In the genomic region with DNA sequence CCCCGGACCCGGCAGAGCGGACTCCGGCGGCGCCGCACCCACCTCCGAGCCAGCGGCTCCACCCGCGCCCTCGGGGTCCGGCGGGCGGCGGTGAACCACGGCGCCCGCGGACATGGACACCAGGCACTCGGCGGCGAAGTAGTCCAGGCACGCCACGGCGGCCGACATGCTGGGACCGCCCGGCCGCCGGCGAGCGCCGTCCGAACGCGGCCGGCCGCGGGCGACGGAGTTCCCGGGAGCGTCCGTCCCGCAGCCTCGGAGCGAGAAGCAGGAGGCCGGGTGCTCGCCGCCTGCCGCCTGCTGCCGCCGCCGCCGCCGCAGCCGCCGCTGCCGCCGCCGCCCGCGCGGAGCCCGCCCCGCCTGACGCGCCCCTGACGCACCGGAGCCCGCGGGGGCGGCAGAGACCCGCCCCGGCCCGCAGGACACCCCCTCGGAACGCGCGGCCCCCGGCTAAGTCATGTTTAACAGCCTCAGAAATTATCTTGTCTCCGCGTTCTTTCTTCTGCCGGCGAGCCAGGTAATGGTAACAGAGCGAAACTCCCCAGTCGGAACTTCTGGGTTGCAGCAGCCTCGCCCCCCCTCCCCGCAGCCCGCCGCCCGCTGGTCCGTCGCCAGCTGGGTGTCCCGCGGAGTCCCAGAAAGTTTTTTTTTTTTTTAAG, we compare ENCODE assay signal across 1 cellular context.
TF ChIP-seq lines count a peak whose summit lies in the region.

KLF14 (minus strand) TSS at position 342 of the 659 bp plus-strand sequence; CDS start at position 168, 174 bp downstream.

TF ChIP-seq in K562, 482 proteins besides CTCF, POLR2A, EP300 and RAD21 (continued from another document):
- TF ChIP-seq, protein P1, sequence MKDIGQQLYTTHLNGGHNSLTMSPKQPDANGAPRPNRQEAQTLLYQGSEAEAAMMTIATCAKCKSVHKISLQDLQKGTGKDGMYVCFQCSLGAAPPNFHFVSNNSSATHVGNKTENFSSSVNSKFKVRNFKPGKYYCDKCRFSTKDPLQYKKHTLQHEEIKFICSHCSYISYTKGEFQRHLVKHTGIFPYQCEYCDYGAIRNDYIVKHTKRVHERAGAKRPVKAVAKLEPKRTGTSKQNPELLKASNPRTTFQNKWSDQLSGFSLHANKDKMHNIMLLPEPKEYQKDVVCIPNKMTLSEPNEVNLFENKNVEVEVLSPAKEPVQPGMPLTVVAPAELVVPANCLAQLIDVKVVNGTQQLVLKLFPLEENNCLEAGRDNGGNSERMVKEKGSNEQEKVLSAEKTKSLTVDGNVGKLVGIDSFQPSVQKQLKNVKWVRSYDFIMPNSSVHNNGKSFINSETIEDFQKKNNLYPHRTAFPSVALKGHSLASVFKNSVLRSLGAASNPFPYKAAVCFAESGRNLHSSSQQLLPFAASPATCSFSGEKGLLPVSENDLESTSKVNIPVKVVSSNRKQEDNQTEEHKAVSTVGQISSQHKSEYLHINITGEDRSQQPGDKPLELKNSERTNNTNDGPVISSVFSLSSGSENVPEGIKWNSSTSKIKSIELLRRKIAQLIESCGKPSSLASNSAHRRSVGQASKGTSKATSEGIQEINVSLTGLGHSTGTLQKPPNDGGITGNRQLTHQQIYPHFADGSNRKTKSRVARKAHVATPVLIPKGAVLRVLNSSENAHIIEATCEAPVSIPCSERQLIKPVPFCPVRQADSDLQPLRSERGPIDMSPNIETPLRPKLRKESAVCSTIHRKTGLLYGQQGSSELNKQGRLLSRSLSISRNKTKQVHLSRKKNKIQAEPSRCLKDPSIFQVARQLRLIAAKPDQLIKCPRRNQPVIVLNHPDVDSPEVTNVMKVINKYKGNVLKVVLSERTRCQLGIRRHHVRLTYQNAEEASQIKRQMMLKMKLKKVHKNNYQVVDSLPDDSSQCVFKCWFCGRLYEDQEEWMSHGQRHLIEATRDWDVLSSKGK (CRISPR knock-in tag; IDR thresholded peaks at IDR 0.05): no peak
- TF ChIP-seq KDM5B (IDR thresholded peaks at IDR 0.05; ENCODE audit: insufficient replicate concordance, low read depth, low read length): peak; percentile 42
- peak; percentile 83 for TF ChIP-seq RBBP5 (IDR thresholded peaks at IDR 0.05; ENCODE audit: borderline replicate concordance, insufficient read depth, low read length, poor library complexity, severe bottlenecking)
- peak; percentile 38; the same call in 1 of the 2 replicates for TF ChIP-seq PHF8 (IDR thresholded peaks at IDR 0.05; ENCODE audit: borderline replicate concordance, low read length)
- TF ChIP-seq ZBTB7A (IDR thresholded peaks at IDR 0.05; ENCODE audit: borderline replicate concordance, control insufficient read depth, low read depth, low read length): peak; percentile 81; the same call in 1 of the 2 replicates
- TF ChIP-seq PCBP2 (IDR thresholded peaks at IDR 0.05; ENCODE audit: low read depth, low read length, poor library complexity, severe bottlenecking): no peak
- no peak for TF ChIP-seq ZNF41 (CRISPR knock-in tag; conservative IDR thresholded peaks at IDR 0.05)
- TF ChIP-seq EGR1 (conservative IDR thresholded peaks at IDR 0.05): peak; percentile 79
- no peak for TF ChIP-seq POLR3G (IDR thresholded peaks at IDR 0.05; ENCODE audit: extremely low read depth, insufficient read length, insufficient replicate concordance)
- no peak for TF ChIP-seq GTF2A2 (tag; IDR thresholded peaks at IDR 0.05)
- TF ChIP-seq, protein P2, sequence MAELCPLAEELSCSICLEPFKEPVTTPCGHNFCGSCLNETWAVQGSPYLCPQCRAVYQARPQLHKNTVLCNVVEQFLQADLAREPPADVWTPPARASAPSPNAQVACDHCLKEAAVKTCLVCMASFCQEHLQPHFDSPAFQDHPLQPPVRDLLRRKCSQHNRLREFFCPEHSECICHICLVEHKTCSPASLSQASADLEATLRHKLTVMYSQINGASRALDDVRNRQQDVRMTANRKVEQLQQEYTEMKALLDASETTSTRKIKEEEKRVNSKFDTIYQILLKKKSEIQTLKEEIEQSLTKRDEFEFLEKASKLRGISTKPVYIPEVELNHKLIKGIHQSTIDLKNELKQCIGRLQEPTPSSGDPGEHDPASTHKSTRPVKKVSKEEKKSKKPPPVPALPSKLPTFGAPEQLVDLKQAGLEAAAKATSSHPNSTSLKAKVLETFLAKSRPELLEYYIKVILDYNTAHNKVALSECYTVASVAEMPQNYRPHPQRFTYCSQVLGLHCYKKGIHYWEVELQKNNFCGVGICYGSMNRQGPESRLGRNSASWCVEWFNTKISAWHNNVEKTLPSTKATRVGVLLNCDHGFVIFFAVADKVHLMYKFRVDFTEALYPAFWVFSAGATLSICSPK (IDR thresholded peaks at IDR 0.05; ENCODE audit: borderline replicate concordance): no peak
- no peak for TF ChIP-seq CBX5 (IDR thresholded peaks at IDR 0.05; ENCODE audit: borderline replicate concordance, low read depth)
- TF ChIP-seq BCLAF1 (IDR thresholded peaks at IDR 0.05; ENCODE audit: borderline replicate concordance in 1 of 2, control insufficient read depth in 1 of 2, low read depth in 2 of 2, low read length in 1 of 2): no peak
- peak; percentile 17; the same call in 1 of the 2 replicates for TF ChIP-seq RB1 (IDR thresholded peaks at IDR 0.05; ENCODE audit: low read depth)
- TF ChIP-seq, protein P3, sequence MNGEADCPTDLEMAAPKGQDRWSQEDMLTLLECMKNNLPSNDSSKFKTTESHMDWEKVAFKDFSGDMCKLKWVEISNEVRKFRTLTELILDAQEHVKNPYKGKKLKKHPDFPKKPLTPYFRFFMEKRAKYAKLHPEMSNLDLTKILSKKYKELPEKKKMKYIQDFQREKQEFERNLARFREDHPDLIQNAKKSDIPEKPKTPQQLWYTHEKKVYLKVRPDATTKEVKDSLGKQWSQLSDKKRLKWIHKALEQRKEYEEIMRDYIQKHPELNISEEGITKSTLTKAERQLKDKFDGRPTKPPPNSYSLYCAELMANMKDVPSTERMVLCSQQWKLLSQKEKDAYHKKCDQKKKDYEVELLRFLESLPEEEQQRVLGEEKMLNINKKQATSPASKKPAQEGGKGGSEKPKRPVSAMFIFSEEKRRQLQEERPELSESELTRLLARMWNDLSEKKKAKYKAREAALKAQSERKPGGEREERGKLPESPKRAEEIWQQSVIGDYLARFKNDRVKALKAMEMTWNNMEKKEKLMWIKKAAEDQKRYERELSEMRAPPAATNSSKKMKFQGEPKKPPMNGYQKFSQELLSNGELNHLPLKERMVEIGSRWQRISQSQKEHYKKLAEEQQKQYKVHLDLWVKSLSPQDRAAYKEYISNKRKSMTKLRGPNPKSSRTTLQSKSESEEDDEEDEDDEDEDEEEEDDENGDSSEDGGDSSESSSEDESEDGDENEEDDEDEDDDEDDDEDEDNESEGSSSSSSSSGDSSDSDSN (IDR thresholded peaks at IDR 0.05; ENCODE audit: borderline replicate concordance in 1 of 2, low read depth in 2 of 2, low read length in 2 of 2): peak in 1 of 2 experiments; percentile 89; a peak in 2 of 4 replicates
- TF ChIP-seq SREBF2 (CRISPR knock-in tag; IDR thresholded peaks at IDR 0.05): no peak
- TF ChIP-seq ATF1 (CRISPR knock-in tag; IDR thresholded peaks at IDR 0.05): no peak
- 0 out of 2 replicates have a peak, but pooled peaks have one; percentile 21 for TF ChIP-seq ATF1 (tag; IDR thresholded peaks at IDR 0.05)
- no peak for TF ChIP-seq MCM7 (IDR thresholded peaks at IDR 0.05)
- TF ChIP-seq TRIM24 (IDR thresholded peaks at IDR 0.05): no peak
- no peak for TF ChIP-seq SNRNP70 (optimal IDR thresholded peaks at IDR 0.05; ENCODE audit: low read depth, low read length)
- peak; percentile 35 for TF ChIP-seq CREB1 (IDR thresholded peaks at IDR 0.05)
- no peak for TF ChIP-seq CREB1 (CRISPR knock-in tag; IDR thresholded peaks at IDR 0.05)
- TF ChIP-seq ZNF586 (CRISPR knock-in tag; conservative IDR thresholded peaks at IDR 0.05): no peak
- TF ChIP-seq KLF10 (CRISPR knock-in tag; IDR thresholded peaks at IDR 0.05): no peak
- TF ChIP-seq DEAF1 (CRISPR knock-in tag; IDR thresholded peaks at IDR 0.05): no peak
- TF ChIP-seq SIN3A (IDR thresholded peaks at IDR 0.05; ENCODE audit: borderline replicate concordance in 2 of 2, control insufficient read depth in 1 of 2, low read depth in 2 of 2, low read length in 2 of 2): peak; percentile 33 to 40; a peak in 1 of 4 replicates
- no peak for TF ChIP-seq ZC3H4 (CRISPR knock-in tag; IDR thresholded peaks at IDR 0.05; ENCODE audit: borderline replicate concordance)
- TF ChIP-seq, protein P4, sequence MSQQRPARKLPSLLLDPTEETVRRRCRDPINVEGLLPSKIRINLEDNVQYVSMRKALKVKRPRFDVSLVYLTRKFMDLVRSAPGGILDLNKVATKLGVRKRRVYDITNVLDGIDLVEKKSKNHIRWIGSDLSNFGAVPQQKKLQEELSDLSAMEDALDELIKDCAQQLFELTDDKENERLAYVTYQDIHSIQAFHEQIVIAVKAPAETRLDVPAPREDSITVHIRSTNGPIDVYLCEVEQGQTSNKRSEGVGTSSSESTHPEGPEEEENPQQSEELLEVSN (IDR thresholded peaks at IDR 0.05; ENCODE audit: borderline replicate concordance in 1 of 2, extremely low read depth in 1 of 2, insufficient read depth in 1 of 2, insufficient read length in 1 of 2, low read depth in 1 of 2, low read length in 1 of 2, poor library complexity in 1 of 2, severe bottlenecking in 1 of 2): peak; percentile 6 to 58
- peak; percentile 39; the same call in 1 of the 2 replicates for TF ChIP-seq ZNF384 (IDR thresholded peaks at IDR 0.05; ENCODE audit: low read depth, low read length)
- TF ChIP-seq U2AF1 (optimal IDR thresholded peaks at IDR 0.05; ENCODE audit: low read depth, low read length): no peak
- TF ChIP-seq ILF3 (IDR thresholded peaks at IDR 0.05; ENCODE audit: borderline replicate concordance): no peak
- TF ChIP-seq CCNT2 (IDR thresholded peaks at IDR 0.05; ENCODE audit: borderline replicate concordance, extremely low read depth, insufficient read length, low read depth, low read length): no peak
- no peak for TF ChIP-seq SRSF1 (IDR thresholded peaks at IDR 0.05; ENCODE audit: low read depth, low read length)
